10 cellular contexts compared by ENCODE assay signal in the genomic region with DNA sequence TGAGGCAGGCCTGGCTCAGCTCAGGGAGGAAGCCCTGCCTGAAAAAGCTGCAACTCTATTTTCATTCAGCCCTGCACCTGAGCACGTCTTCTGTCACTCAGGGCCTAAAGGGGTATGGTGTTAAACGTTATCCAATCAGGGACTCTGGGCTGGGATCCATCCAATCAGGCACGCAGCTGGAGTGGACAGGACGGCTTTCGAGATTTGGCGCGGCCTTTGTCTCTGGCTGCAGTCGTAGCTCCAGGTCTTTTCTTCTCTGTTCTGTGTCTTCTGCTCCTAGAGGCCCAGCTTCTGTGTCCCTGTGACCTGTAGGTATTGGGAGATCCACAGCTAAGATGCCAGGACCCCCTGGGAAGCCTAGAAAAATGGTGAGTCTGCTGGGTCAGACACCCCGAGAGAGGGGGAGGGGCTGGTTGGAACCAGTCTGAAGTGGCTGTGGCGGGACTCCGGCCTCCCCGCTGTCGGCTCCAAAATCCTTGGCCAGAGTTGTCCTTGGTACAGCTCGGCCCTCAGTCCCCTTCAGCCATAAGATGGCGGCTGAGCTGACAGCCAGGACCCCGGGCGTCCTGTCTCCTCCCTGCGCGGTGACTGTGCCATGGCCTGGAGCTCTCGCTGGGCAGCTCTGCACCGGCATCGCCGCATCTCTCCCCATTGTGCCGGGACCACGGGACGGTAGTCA. TPM values are rescaled to one million over a fixed set of nuclear protein-coding genes. Genes with fewer than 3 reads are reported as not detected.
DNase-seq lines count a peak whose midpoint lies in the region; ATAC-seq and TF ChIP-seq lines count a peak whose summit lies in the region.
"Had no signal": no experiment of that assay in that cellular context is flagged by ENCODE, and none has a peak within 500 bp of the region (broad histone marks: within the 10 kb centered on the region; RNA-seq: fewer than 3 reads in every experiment).

No MANE protein-coding gene starts in this region.

- TF ChIP-seq CTCF in natural killer cell (IDR thresholded peaks at IDR 0.05): no peak

- DNase-seq in natural killer cell (no peak), epidermal melanocyte (ENCODE audit: insufficient read length, low spot score) (peak; percentile 64), mucosa of gallbladder (ENCODE audit: low spot score) (peak; percentile 55), activated gamma-delta T cell (lab: John Stamatoyannopoulos, UW) (no peak)
- no peak for DNase-seq in natural killer cell treated with Interleukin-12 subunit alpha and Interleukin-12 subunit beta and Interleukin-15 and Interleukin-18, amount 100 ng/mL, for 72 hours (ENCODE audit: low spot score)
- no peak for DNase-seq in activated T-helper 2 cell treated with anti-CD3 and anti-CD28 coated beads, Interferon-gamma antibody, Interleukin-2, Interleukin-4, amounts not matched to agents 10 μg/mL and 5 μg/mL and 100 μg/mL, durations not matched to agents 14 hours and 24 hours and 36 hours (ENCODE audit: low spot score)
- DNase-seq: cortex of kidney had no signal

- H3K9me3 Mint-ChIP-seq in natural killer cell: no peaks in the 10 kb centered on the region
- H3K9me3 Mint-ChIP-seq in natural killer cell treated with Interleukin-12 subunit alpha and Interleukin-12 subunit beta and Interleukin-15 and Interleukin-18, amount 100 ng/mL, for 72 hours: no peaks in the 10 kb centered on the region
- H3K9me3 Mint-ChIP-seq in activated T-helper 2 cell treated with anti-CD3 and anti-CD28 coated beads, Interferon-gamma antibody, Interleukin-2, Interleukin-4, amounts not matched to agents 10 μg/mL and 5 μg/mL and 100 μg/mL, durations not matched to agents 14 hours and 24 hours and 36 hours: peaks cover 19% of the 10 kb centered on the region

- H3K27ac Mint-ChIP-seq in natural killer cell: no peak overlapping the region
- H3K27ac Mint-ChIP-seq in natural killer cell treated with Interleukin-12 subunit alpha and Interleukin-12 subunit beta and Interleukin-15 and Interleukin-18, amount 100 ng/mL, for 72 hours: no peak overlapping the region
- H3K27ac Mint-ChIP-seq in activated T-helper 2 cell treated with anti-CD3 and anti-CD28 coated beads, Interferon-gamma antibody, Interleukin-2, Interleukin-4, amounts not matched to agents 10 μg/mL and 5 μg/mL and 100 μg/mL, durations not matched to agents 14 hours and 24 hours and 36 hours: no peak overlapping the region
- H3K27ac Mint-ChIP-seq: T-helper 1 cell treated with Interleukin-12 subunit alpha and Interleukin-12 subunit beta and Interleukin-4 antibody, amounts not matched to agents 30 μg/mL and 1 μg/mL, for 36 hours had no signal

- intact Hi-C loops in natural killer cell (cut with micrococcal nuclease): no loop called here
- intact Hi-C loops in activated T-helper 2 cell treated with anti-CD3 and anti-CD28 coated beads, Interferon-gamma antibody, Interleukin-2, Interleukin-4, amounts not matched to agents 10 μg/mL and 5 μg/mL and 100 μg/mL, durations not matched to agents 14 hours and 24 hours and 36 hours (cut with micrococcal nuclease): no loop called here

- no peak for ATAC-seq in natural killer cell
- no peak for ATAC-seq in natural killer cell treated with Interleukin-12 subunit alpha and Interleukin-12 subunit beta and Interleukin-15 and Interleukin-18, amount 100 ng/mL, for 72 hours
- ATAC-seq in GM18511 (IDR thresholded peaks at IDR 0.05; ENCODE audit: unreplicated experiment): no peak
- ATAC-seq in HG02763 (IDR thresholded peaks at IDR 0.05; ENCODE audit: unreplicated experiment): no peak

- peaks cover 6% of the 10 kb centered on the region in 2 donors for H3K4me1 Mint-ChIP-seq in natural killer cell
- peaks cover 4 to 5% of the 10 kb centered on the region in 2 donors for H3K4me1 Mint-ChIP-seq in natural killer cell treated with Interleukin-12 subunit alpha and Interleukin-12 subunit beta and Interleukin-15 and Interleukin-18, amount 100 ng/mL, for 72 hours (ENCODE audit: low read depth in 2 of 2)
- peaks cover 5% of the 10 kb centered on the region for H3K4me1 Mint-ChIP-seq in activated T-helper 2 cell treated with anti-CD3 and anti-CD28 coated beads, Interferon-gamma antibody, Interleukin-2, Interleukin-4, amounts not matched to agents 10 μg/mL and 5 μg/mL and 100 μg/mL, durations not matched to agents 14 hours and 24 hours and 36 hours (ENCODE audit: low read depth)

- H3K4me3 Mint-ChIP-seq in natural killer cell: peak overlapping the region; percentile 9
- no peak overlapping the region for H3K4me3 Mint-ChIP-seq in natural killer cell treated with Interleukin-12 subunit alpha and Interleukin-12 subunit beta and Interleukin-15 and Interleukin-18, amount 100 ng/mL, for 72 hours
- no peak overlapping the region for H3K4me3 Mint-ChIP-seq in activated T-helper 2 cell treated with anti-CD3 and anti-CD28 coated beads, Interferon-gamma antibody, Interleukin-2, Interleukin-4, amounts not matched to agents 10 μg/mL and 5 μg/mL and 100 μg/mL, durations not matched to agents 14 hours and 24 hours and 36 hours (ENCODE audit: low read depth)
- H3K4me3 Mint-ChIP-seq: T-helper 1 cell treated with Interleukin-12 subunit alpha and Interleukin-12 subunit beta and Interleukin-4 antibody, amounts not matched to agents 30 μg/mL and 1 μg/mL, for 36 hours had no signal

- no peaks in the 10 kb centered on the region for H3K36me3 Mint-ChIP-seq in natural killer cell
- no peaks in the 10 kb centered on the region for H3K36me3 Mint-ChIP-seq in natural killer cell treated with Interleukin-12 subunit alpha and Interleukin-12 subunit beta and Interleukin-15 and Interleukin-18, amount 100 ng/mL, for 72 hours
- H3K36me3 Mint-ChIP-seq in activated T-helper 2 cell treated with anti-CD3 and anti-CD28 coated beads, Interferon-gamma antibody, Interleukin-2, Interleukin-4, amounts not matched to agents 10 μg/mL and 5 μg/mL and 100 μg/mL, durations not matched to agents 14 hours and 24 hours and 36 hours (ENCODE audit: low read depth): peaks cover 2% of the 10 kb centered on the region

- H3K27me3 Mint-ChIP-seq in natural killer cell (ENCODE audit: low read depth in 2 of 2): peaks cover 6 to 10% of the 10 kb centered on the region in 2 donors
- peaks cover 0 to 9% of the 10 kb centered on the region in 2 donors for H3K27me3 Mint-ChIP-seq in natural killer cell treated with Interleukin-12 subunit alpha and Interleukin-12 subunit beta and Interleukin-15 and Interleukin-18, amount 100 ng/mL, for 72 hours
- peaks cover 7% of the 10 kb centered on the region for H3K27me3 Mint-ChIP-seq in activated T-helper 2 cell treated with anti-CD3 and anti-CD28 coated beads, Interferon-gamma antibody, Interleukin-2, Interleukin-4, amounts not matched to agents 10 μg/mL and 5 μg/mL and 100 μg/mL, durations not matched to agents 14 hours and 24 hours and 36 hours (ENCODE audit: low read depth)

RNA-seq across cellular contexts. Expression of a gene that starts 11.7 kb away (rescaled TPM):
- 10 to 100 TPM in 2 of 3 donors, 1 to 10 TPM in 1; 8.9 to 17.9 (median 10.2) TPM for total RNA-seq in natural killer cell
- 10 to 100 TPM; 14.3 to 15.0 TPM for total RNA-seq in natural killer cell treated with Interleukin-12 subunit alpha and Interleukin-12 subunit beta and Interleukin-15 and Interleukin-18, amount 100 ng/mL, for 72 hours
- total RNA-seq in mucosa of gallbladder: 18.2 TPM
- total RNA-seq in activated T-helper 2 cell treated with anti-CD3 and anti-CD28 coated beads, Interferon-gamma antibody, Interleukin-2, Interleukin-4, amounts not matched to agents 10 μg/mL and 5 μg/mL and 100 μg/mL, durations not matched to agents 14 hours and 24 hours and 36 hours: 10.9 and 11.3 TPM in 2 replicates

Comparison
In these comparisons a context has a peak if more than half of its experiments do, and no peak if none do; other contexts are left out.
1. DNase-seq: peak in epidermal melanocyte (single experiment) and mucosa of gallbladder (single experiment); none in natural killer cell (single experiment), natural killer cell treated with Interleukin-12 subunit alpha and Interleukin-12 subunit beta and Interleukin-15 and Interleukin-18, amount 100 ng/mL, for 72 hours (single experiment), activated gamma-delta T cell (single experiment) and activated T-helper 2 cell treated with anti-CD3 and anti-CD28 coated beads, Interferon-gamma antibody, Interleukin-2, Interleukin-4, amounts not matched to agents 10 μg/mL and 5 μg/mL and 100 μg/mL, durations not matched to agents 14 hours and 24 hours and 36 hours (single experiment).